Comparison of ENCODE assay signal across 1 cellular context in the genomic region with DNA sequence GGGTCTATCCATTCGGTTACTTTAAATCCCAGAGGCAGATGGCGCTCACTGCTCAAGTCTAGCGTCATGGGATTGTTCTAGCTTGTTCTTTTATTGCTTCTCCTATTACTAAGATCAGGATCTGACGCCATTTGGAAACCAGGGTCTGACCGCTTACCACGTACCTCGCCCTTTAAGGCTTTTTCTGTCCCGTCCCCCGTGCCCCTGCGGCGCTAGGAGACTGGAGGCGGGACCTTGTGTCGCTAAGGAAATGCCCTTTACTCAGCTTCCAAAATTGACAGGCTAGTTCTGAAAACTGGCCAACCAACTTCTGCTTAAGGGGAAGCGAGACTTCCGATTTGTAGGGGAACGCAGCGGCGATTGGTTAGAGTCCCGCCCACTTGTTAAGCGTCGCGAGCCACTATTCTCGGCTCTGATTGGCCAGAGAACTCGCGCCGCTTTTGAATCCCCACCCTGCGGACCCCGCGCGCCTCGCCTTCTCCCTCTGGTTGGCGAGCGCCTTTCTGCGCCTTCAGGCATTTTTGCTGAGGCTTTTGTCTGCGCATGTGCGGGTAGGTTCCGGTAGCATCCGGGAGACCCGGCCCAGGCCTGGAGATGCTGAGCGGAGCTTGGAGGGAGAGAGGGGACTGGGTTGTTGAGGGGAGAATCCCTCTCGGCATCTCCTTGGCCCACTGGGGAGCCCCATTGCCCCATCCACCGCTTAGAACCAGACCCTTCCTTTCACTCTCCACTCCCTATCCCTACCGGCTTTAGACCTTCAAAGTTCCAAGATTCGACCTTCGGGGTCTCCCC.
TF ChIP-seq lines count a peak whose summit lies in the region.

No MANE protein-coding gene starts in this region.

TF ChIP-seq in A549, 52 proteins besides CTCF, POLR2A, EP300 and RAD21 (continued from another document):
- TF ChIP-seq FOSL2 (IDR thresholded peaks at IDR 0.05) (no peak), FOSL2 (CRISPR knock-in tag; IDR thresholded peaks at IDR 0.05) (no peak), PHF8 (IDR thresholded peaks at IDR 0.05; ENCODE audit: borderline replicate concordance, low read depth) (peak; percentile 24; the same call in 1 of the 2 replicates), KDM1A (IDR thresholded peaks at IDR 0.05; ENCODE audit: low read depth) (no peak), FOXS1 (CRISPR knock-in tag; IDR thresholded peaks at IDR 0.05) (no peak), ZFP36 (IDR thresholded peaks at IDR 0.05; ENCODE audit: borderline replicate concordance, partially characterized antibody) (no peak), CBX8 (IDR thresholded peaks at IDR 0.05) (no peak), MAFK (IDR thresholded peaks at IDR 0.05; ENCODE audit: partially characterized antibody) (peak; percentile 77), MAZ (IDR thresholded peaks at IDR 0.05; ENCODE audit: borderline replicate concordance, low read depth, low read length) (no peak), HOXB13 (CRISPR knock-in tag; IDR thresholded peaks at IDR 0.05; ENCODE audit: low read depth) (no peak), SREBF2 (IDR thresholded peaks at IDR 0.05) (no peak), JUNB (IDR thresholded peaks at IDR 0.05) (no peak), POLR2AphosphoS2 (conservative IDR thresholded peaks at IDR 0.05; ENCODE audit: low read length) (no peak), HEYL (CRISPR knock-in tag; IDR thresholded peaks at IDR 0.05) (no peak), RARB (CRISPR knock-in tag; IDR thresholded peaks at IDR 0.05) (no peak), HDAC2 (IDR thresholded peaks at IDR 0.05) (peak; percentile 94), HMGXB4 (CRISPR knock-in tag; IDR thresholded peaks at IDR 0.05; ENCODE audit: borderline replicate concordance) (no peak), PBX3 (IDR thresholded peaks at IDR 0.05) (peak; percentile 88), ESRRA (IDR thresholded peaks at IDR 0.05; ENCODE audit: borderline replicate concordance, low read length) (no peak), ZC3H11A (IDR thresholded peaks at IDR 0.05) (no peak), BHLHE40 (IDR thresholded peaks at IDR 0.05; ENCODE audit: low read depth, low read length) (no peak), TFCP2L1 (CRISPR knock-in tag; IDR thresholded peaks at IDR 0.05) (no peak), CBX2 (IDR thresholded peaks at IDR 0.05; ENCODE audit: borderline replicate concordance, low read depth) (no peak), RCOR1 (IDR thresholded peaks at IDR 0.05; ENCODE audit: low read depth, low read length) (no peak), GATA3 (IDR thresholded peaks at IDR 0.05; ENCODE audit: borderline replicate concordance) (no peak; the same call in 1 of the 2 replicates), NFE2L2 (conservative IDR thresholded peaks at IDR 0.05; ENCODE audit: low read length) (no peak), CHD2 (IDR thresholded peaks at IDR 0.05; ENCODE audit: low read length, partially characterized antibody) (peak; percentile 43), JUN (IDR thresholded peaks at IDR 0.05) (peak in 1 of 2 experiments; percentile 58; a peak in 1 of 5 replicates), RFX5 (IDR thresholded peaks at IDR 0.05) (peak; percentile 55; the same call in 1 of the 2 replicates), FOSB (CRISPR knock-in tag; IDR thresholded peaks at IDR 0.05) (no peak), E2F6 (IDR thresholded peaks at IDR 0.05; ENCODE audit: borderline replicate concordance, low read depth) (peak; percentile 98), MYC (IDR thresholded peaks at IDR 0.05; ENCODE audit: borderline replicate concordance, low read length) (no peak), TP53 (CRISPR knock-in tag; IDR thresholded peaks at IDR 0.05) (no peak), REST (IDR thresholded peaks at IDR 0.05) (peak; percentile 43; the same call in 1 of the 2 replicates), BCL3 (IDR thresholded peaks at IDR 0.05) (no peak), EHMT2 (IDR thresholded peaks at IDR 0.05; ENCODE audit: low read depth) (no peak), HOXA7 (CRISPR knock-in tag; IDR thresholded peaks at IDR 0.05) (no peak)
- TF ChIP-seq, protein P1, sequence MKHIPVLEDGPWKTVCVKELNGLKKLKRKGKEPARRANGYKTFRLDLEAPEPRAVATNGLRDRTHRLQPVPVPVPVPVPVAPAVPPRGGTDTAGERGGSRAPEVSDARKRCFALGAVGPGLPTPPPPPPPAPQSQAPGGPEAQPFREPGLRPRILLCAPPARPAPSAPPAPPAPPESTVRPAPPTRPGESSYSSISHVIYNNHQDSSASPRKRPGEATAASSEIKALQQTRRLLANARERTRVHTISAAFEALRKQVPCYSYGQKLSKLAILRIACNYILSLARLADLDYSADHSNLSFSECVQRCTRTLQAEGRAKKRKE (CRISPR knock-in tag; IDR thresholded peaks at IDR 0.05; ENCODE audit: low read depth), result no peak
- TF ChIP-seq, protein P2, sequence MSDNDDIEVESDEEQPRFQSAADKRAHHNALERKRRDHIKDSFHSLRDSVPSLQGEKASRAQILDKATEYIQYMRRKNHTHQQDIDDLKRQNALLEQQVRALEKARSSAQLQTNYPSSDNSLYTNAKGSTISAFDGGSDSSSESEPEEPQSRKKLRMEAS (IDR thresholded peaks at IDR 0.05), result peak; percentile 96
